In the genomic region with DNA sequence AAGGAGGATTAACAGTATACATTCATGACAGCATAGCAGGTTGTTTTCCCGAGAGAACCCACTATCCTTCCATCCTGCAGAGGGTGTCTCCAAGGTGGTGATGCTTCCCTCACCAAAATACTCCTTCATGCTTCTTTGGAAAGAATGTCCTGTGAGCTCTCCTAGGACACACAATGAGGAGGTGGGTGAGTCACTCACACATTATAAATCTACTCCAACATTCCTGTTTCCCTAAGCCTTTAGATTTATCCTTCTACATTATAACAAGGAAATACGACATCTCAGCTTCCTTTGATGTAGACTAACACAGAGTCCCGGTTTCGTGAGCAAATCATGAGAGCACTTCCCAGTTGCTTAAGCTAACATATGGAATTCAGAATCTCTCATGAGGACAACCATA, we compare ENCODE assay signal across 2 cellular contexts.
TF ChIP-seq lines count a peak whose summit lies in the region.

No MANE protein-coding gene starts in this region.

TF ChIP-seq in IMR-90, 13 proteins besides CTCF, POLR2A, EP300 and RAD21:
- TF ChIP-seq FOS (IDR thresholded peaks at IDR 0.05; ENCODE audit: low read depth, low read length) (no peak), MAFK (IDR thresholded peaks at IDR 0.05; ENCODE audit: low read depth, low read length) (no peak), RCOR1 (IDR thresholded peaks at IDR 0.05; ENCODE audit: insufficient replicate concordance, low read length) (no peak), SMC3 (IDR thresholded peaks at IDR 0.05; ENCODE audit: low read depth, low read length) (no peak), CHD1 (IDR thresholded peaks at IDR 0.05; ENCODE audit: low read depth, low read length) (no peak), MAZ (IDR thresholded peaks at IDR 0.05; ENCODE audit: borderline replicate concordance, low read depth, low read length) (no peak), NFE2L2 (IDR thresholded peaks at IDR 0.05; ENCODE audit: low read depth, low read length) (no peak), RFX5 (IDR thresholded peaks at IDR 0.05; ENCODE audit: low read depth, low read length) (no peak), BHLHE40 (IDR thresholded peaks at IDR 0.05; ENCODE audit: low read depth, low read length) (no peak), MXI1 (IDR thresholded peaks at IDR 0.05; ENCODE audit: borderline replicate concordance, low read depth, low read length) (no peak), CEBPB (IDR thresholded peaks at IDR 0.05; ENCODE audit: low read depth, low read length) (no peak)
- TF ChIP-seq, protein P1, sequence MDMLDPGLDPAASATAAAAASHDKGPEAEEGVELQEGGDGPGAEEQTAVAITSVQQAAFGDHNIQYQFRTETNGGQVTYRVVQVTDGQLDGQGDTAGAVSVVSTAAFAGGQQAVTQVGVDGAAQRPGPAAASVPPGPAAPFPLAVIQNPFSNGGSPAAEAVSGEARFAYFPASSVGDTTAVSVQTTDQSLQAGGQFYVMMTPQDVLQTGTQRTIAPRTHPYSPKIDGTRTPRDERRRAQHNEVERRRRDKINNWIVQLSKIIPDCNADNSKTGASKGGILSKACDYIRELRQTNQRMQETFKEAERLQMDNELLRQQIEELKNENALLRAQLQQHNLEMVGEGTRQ (IDR thresholded peaks at IDR 0.05; ENCODE audit: low read depth, low read length): no peak
- TF ChIP-seq, protein P2, sequence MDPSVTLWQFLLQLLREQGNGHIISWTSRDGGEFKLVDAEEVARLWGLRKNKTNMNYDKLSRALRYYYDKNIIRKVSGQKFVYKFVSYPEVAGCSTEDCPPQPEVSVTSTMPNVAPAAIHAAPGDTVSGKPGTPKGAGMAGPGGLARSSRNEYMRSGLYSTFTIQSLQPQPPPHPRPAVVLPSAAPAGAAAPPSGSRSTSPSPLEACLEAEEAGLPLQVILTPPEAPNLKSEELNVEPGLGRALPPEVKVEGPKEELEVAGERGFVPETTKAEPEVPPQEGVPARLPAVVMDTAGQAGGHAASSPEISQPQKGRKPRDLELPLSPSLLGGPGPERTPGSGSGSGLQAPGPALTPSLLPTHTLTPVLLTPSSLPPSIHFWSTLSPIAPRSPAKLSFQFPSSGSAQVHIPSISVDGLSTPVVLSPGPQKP (IDR thresholded peaks at IDR 0.05; ENCODE audit: borderline replicate concordance, low read depth, low read length): no peak

TF ChIP-seq in H1, 55 proteins besides CTCF, POLR2A, EP300 and RAD21:
- TF ChIP-seq CHD1 (IDR thresholded peaks at IDR 0.05; ENCODE audit: low read depth, low read length) (no peak), JUN (IDR thresholded peaks at IDR 0.05; ENCODE audit: low read depth, low read length) (no peak), TCF12 (IDR thresholded peaks at IDR 0.05; ENCODE audit: low read depth, low read length) (no peak), SP1 (IDR thresholded peaks at IDR 0.05; ENCODE audit: low read depth, low read length) (no peak), ASH2L (IDR thresholded peaks at IDR 0.05; ENCODE audit: low read length) (no peak), SAP30 (IDR thresholded peaks at IDR 0.05; ENCODE audit: insufficient read depth, insufficient replicate concordance, low read length) (no peak), KDM5A (IDR thresholded peaks at IDR 0.05; ENCODE audit: low read length) (no peak), TAF1 (IDR thresholded peaks at IDR 0.05; ENCODE audit: low read depth, low read length) (no peak), GTF2F1 (IDR thresholded peaks at IDR 0.05; ENCODE audit: borderline replicate concordance, low read depth, low read length) (no peak), TBP (IDR thresholded peaks at IDR 0.05; ENCODE audit: low read depth, low read length) (no peak), HDAC2 (IDR thresholded peaks at IDR 0.05; ENCODE audit: borderline replicate concordance in 1 of 2, low read depth in 2 of 2, low read length in 2 of 2) (no peak)
- TF ChIP-seq, protein P3, sequence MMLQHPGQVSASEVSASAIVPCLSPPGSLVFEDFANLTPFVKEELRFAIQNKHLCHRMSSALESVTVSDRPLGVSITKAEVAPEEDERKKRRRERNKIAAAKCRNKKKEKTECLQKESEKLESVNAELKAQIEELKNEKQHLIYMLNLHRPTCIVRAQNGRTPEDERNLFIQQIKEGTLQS (IDR thresholded peaks at IDR 0.05; ENCODE audit: insufficient read depth, low read depth, low read length): no peak
- TF ChIP-seq, protein P4, sequence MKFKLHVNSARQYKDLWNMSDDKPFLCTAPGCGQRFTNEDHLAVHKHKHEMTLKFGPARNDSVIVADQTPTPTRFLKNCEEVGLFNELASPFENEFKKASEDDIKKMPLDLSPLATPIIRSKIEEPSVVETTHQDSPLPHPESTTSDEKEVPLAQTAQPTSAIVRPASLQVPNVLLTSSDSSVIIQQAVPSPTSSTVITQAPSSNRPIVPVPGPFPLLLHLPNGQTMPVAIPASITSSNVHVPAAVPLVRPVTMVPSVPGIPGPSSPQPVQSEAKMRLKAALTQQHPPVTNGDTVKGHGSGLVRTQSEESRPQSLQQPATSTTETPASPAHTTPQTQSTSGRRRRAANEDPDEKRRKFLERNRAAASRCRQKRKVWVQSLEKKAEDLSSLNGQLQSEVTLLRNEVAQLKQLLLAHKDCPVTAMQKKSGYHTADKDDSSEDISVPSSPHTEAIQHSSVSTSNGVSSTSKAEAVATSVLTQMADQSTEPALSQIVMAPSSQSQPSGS (IDR thresholded peaks at IDR 0.05; ENCODE audit: low read length): no peak
